In genomic region chrY:19042306-19043184, GRCh38 we compare ENCODE assay signal across 1 cellular context.
TF ChIP-seq lines count a peak whose summit lies in the region.

No MANE protein-coding gene starts in this region.

TF ChIP-seq in GM23338, 12 proteins besides CTCF, POLR2A, EP300 and RAD21:
- TF ChIP-seq ZNF462 (CRISPR knock-in tag; IDR thresholded peaks at IDR 0.05) = no peak
- TF ChIP-seq NANOG (IDR thresholded peaks at IDR 0.05; ENCODE audit: borderline replicate concordance) = no peak
- TF ChIP-seq STAT1 (IDR thresholded peaks at IDR 0.05; ENCODE audit: unreplicated experiment) = no peak
- no peak for TF ChIP-seq EZH2phosphoT487 (IDR thresholded peaks at IDR 0.05; ENCODE audit: unreplicated experiment)
- TF ChIP-seq REST (IDR thresholded peaks at IDR 0.05; ENCODE audit: unreplicated experiment) = no peak
- no peak for TF ChIP-seq JUNB (IDR thresholded peaks at IDR 0.05; ENCODE audit: unreplicated experiment)
- TF ChIP-seq ZNF114 (CRISPR knock-in tag; IDR thresholded peaks at IDR 0.05) = no peak
- TF ChIP-seq POLR2AphosphoS5 (IDR thresholded peaks at IDR 0.05; ENCODE audit: low read depth) = no peak
- no peak for TF ChIP-seq EZH2 (IDR thresholded peaks at IDR 0.05; ENCODE audit: low read depth, unreplicated experiment)
- no peak for TF ChIP-seq ETS1 (IDR thresholded peaks at IDR 0.05)
- TF ChIP-seq CREB1 (CRISPR knock-in tag; IDR thresholded peaks at IDR 0.05; ENCODE audit: low read depth) = no peak
- no peak for TF ChIP-seq ZNF331 (CRISPR knock-in tag; IDR thresholded peaks at IDR 0.05; ENCODE audit: low read depth)
